Comparison of ENCODE assay signal across 19 cellular contexts in the genomic region with DNA sequence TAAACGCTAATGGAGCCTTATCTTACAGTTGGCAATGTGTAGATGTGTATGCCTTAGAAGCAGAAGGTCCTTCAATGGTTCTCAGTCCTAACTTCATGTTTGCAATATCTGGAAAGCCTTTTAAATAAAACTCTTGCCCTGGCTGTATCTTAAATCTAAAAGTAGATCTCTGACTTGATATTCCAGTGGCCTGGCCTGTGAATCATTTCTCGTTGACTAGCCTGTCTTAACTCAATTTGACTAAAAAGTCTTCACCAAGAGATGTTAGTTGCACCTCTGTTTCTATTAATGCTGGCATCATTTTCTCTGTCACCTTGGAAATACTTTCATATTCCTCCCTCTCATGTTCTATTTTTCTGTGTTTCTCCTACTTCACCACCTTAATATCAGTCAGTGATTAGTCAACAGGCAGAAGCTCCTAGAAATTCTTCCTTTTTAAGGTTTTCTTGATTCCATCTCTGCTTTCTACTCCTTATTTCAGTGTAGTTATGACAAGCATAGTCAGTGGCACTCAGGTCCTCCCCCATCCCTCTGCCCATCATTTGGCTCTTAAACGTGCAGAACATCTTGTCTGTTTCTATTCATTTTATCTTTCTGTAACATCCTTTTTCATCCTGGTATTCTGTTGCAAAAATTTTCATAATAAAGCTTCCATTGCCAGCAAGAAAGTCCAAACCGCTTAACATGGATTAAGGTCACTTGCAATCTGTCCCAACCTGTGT. TPM values are rescaled to one million over a fixed set of nuclear protein-coding genes. Genes with fewer than 3 reads are reported as not detected.
A peak's percentile ranks its signal among the peaks of the same experiment; 100 is the strongest.
DNase-seq lines count a peak whose midpoint lies in the region; ATAC-seq and TF ChIP-seq lines count a peak whose summit lies in the region.
"Had no signal": no experiment of that assay in that cellular context is flagged by ENCODE, and none has a peak within 500 bp of the region (broad histone marks: within the 10 kb centered on the region; RNA-seq: fewer than 3 reads in every experiment).

No MANE protein-coding gene starts in this region.

- ATAC-seq in GM23338 (no peak), HG02588 (IDR thresholded peaks at IDR 0.05; ENCODE audit: unreplicated experiment) (no peak)
- ATAC-seq: activated CD8-positive, alpha-beta T cell treated with anti-CD3 and anti-CD28 coated beads for 36 hours; left colon; PC-3 had no signal

- H3K36me3 Mint-ChIP-seq in GM23338 (ENCODE audit: low read depth) (no peaks in the 10 kb centered on the region; the same call in 2 of the 3 replicates), progenitor cell of endocrine pancreas (ENCODE audit: insufficient read depth) (peaks cover 2% of the 10 kb centered on the region)

- H3K4me1 ChIP-seq in GM23338 (ENCODE audit: insufficient read depth) = peaks cover 17% of the 10 kb centered on the region

- H3K27me3 Mint-ChIP-seq in GM23338 (ENCODE audit: insufficient read depth, low read depth, poor library complexity) (peaks cover 7% of the 10 kb centered on the region), progenitor cell of endocrine pancreas (no peaks in the 10 kb centered on the region)
- H3K27me3 Mint-ChIP-seq: activated CD8-positive, alpha-beta T cell treated with anti-CD3 and anti-CD28 coated beads for 36 hours; IgD-negative memory B cell had no signal

- H3K4me3 Mint-ChIP-seq in GM23338 = no peak overlapping the region
- no peak overlapping the region for H3K4me3 Mint-ChIP-seq in progenitor cell of endocrine pancreas (ENCODE audit: low read depth)
- H3K4me3 Mint-ChIP-seq: activated CD8-positive, alpha-beta T cell treated with anti-CD3 and anti-CD28 coated beads for 36 hours had no signal

- H3K79me2 ChIP-seq in GM23338 (replicated peaks; ENCODE audit: insufficient read depth) = peaks cover 83% of the 10 kb centered on the region

- no peaks in the 10 kb centered on the region for H3K36me3 ChIP-seq in GM23338 (ENCODE audit: insufficient read depth)
- H3K36me3 ChIP-seq: ovary, spleen had no signal

- no peaks in the 10 kb centered on the region for H3K27me3 ChIP-seq in GM23338 (ENCODE audit: insufficient read depth)
- H3K27me3 ChIP-seq: ovary, SJCRH30, spleen had no signal

- H3K9me3 Mint-ChIP-seq in GM23338 = no peaks in the 10 kb centered on the region; the same call in 2 of the 3 replicates
- H3K9me3 Mint-ChIP-seq in progenitor cell of endocrine pancreas (ENCODE audit: low read depth) = no peaks in the 10 kb centered on the region
- H3K9me3 Mint-ChIP-seq: activated CD8-positive, alpha-beta T cell treated with anti-CD3 and anti-CD28 coated beads for 36 hours; IgD-negative memory B cell had no signal

- no peak overlapping the region for H3K4me3 ChIP-seq in GM23338
- H3K4me3 ChIP-seq: ovary, SJCRH30, spleen had no signal

- no peak overlapping the region for H2AFZ ChIP-seq in GM23338

- H3K4me1 Mint-ChIP-seq in GM23338 = peaks cover 61% of the 10 kb centered on the region
- peaks cover 49% of the 10 kb centered on the region for H3K4me1 Mint-ChIP-seq in progenitor cell of endocrine pancreas (ENCODE audit: low read depth)

- no peaks in the 10 kb centered on the region for H3F3A ChIP-seq in GM23338 (replicated peaks; ENCODE audit: low read depth)

- peak; percentile 57 for DNase-seq in SK-N-DZ (ENCODE audit: low spot score)
- DNase-seq in caudate nucleus (lab: John Stamatoyannopoulos, UW) = peak in 10 of 61 donors; percentile 8 to 83 (median 19)
- DNase-seq in midbrain (lab: John Stamatoyannopoulos, UW) = peak; percentile 44
- no peak for DNase-seq in substantia nigra (lab: John Stamatoyannopoulos, UW)
- no peak for DNase-seq in GM23338 (ENCODE audit: low spot score)
- no peak for DNase-seq in progenitor cell of endocrine pancreas (ENCODE audit: low spot score, unreplicated experiment)
- DNase-seq: activated CD8-positive, alpha-beta T cell treated with anti-CD3 and anti-CD28 coated beads for 36 hours; activated naive CD4-positive, alpha-beta T cell treated with Interleukin-2 at 50 U/mL for 16 hours; activated T-cell treated with anti-CD3 and anti-CD28 coated beads, Interleukin-2, amount 50 U/mL, for 1 hour; foreskin melanocyte; left colon; NCI-H1694 treated with DMSO at 0.1 percent for 48 hours; NCI-H774; ovary; PC-3; SJCRH30; spleen had no signal

- no peaks in the 10 kb centered on the region for H3K9me2 ChIP-seq in GM23338 (ENCODE audit: insufficient read depth)

- no peak overlapping the region for H3K4me2 ChIP-seq in GM23338

- no peaks in the 10 kb centered on the region for H4K20me1 ChIP-seq in GM23338 (replicated peaks; ENCODE audit: insufficient read depth)

- no peak for TF ChIP-seq CTCF in GM23338 (conservative IDR thresholded peaks at IDR 0.05; ENCODE audit: low read depth in 2 of 2)
- TF ChIP-seq CTCF in progenitor cell of endocrine pancreas (IDR thresholded peaks at IDR 0.05; ENCODE audit: unreplicated experiment) = no peak

- H3K27ac ChIP-seq in caudate nucleus (ENCODE audit: low read depth, low read length) = peak overlapping the region; percentile 9
- H3K27ac ChIP-seq in substantia nigra (ENCODE audit: low read depth, low read length, poor library complexity, severe bottlenecking) = peak overlapping the region; percentile 40
- H3K27ac ChIP-seq in GM23338 (ENCODE audit: low read depth) = no peak overlapping the region
- H3K27ac ChIP-seq: SJCRH30 had no signal

- H3K27ac Mint-ChIP-seq in GM23338 (no peak overlapping the region), progenitor cell of endocrine pancreas (no peak overlapping the region)
- H3K27ac Mint-ChIP-seq: activated CD8-positive, alpha-beta T cell treated with anti-CD3 and anti-CD28 coated beads for 36 hours; IgD-negative memory B cell had no signal

TF ChIP-seq in GM23338, 12 proteins besides CTCF, POLR2A, EP300 and RAD21 (continues in another document):
- TF ChIP-seq EZH2phosphoT487 (IDR thresholded peaks at IDR 0.05; ENCODE audit: unreplicated experiment) (no peak), STAT1 (IDR thresholded peaks at IDR 0.05; ENCODE audit: unreplicated experiment) (no peak)
- TF ChIP-seq, protein P1, sequence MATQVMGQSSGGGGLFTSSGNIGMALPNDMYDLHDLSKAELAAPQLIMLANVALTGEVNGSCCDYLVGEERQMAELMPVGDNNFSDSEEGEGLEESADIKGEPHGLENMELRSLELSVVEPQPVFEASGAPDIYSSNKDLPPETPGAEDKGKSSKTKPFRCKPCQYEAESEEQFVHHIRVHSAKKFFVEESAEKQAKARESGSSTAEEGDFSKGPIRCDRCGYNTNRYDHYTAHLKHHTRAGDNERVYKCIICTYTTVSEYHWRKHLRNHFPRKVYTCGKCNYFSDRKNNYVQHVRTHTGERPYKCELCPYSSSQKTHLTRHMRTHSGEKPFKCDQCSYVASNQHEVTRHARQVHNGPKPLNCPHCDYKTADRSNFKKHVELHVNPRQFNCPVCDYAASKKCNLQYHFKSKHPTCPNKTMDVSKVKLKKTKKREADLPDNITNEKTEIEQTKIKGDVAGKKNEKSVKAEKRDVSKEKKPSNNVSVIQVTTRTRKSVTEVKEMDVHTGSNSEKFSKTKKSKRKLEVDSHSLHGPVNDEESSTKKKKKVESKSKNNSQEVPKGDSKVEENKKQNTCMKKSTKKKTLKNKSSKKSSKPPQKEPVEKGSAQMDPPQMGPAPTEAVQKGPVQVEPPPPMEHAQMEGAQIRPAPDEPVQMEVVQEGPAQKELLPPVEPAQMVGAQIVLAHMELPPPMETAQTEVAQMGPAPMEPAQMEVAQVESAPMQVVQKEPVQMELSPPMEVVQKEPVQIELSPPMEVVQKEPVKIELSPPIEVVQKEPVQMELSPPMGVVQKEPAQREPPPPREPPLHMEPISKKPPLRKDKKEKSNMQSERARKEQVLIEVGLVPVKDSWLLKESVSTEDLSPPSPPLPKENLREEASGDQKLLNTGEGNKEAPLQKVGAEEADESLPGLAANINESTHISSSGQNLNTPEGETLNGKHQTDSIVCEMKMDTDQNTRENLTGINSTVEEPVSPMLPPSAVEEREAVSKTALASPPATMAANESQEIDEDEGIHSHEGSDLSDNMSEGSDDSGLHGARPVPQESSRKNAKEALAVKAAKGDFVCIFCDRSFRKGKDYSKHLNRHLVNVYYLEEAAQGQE (IDR thresholded peaks at IDR 0.05; ENCODE audit: unreplicated experiment) = no peak

RNA-seq across cellular contexts. Expression of gene ITGAV, which starts 4.3 kb away (rescaled TPM):
- 38.1 and 45.0 TPM in 2 replicates for polyA plus RNA-seq in SK-N-DZ (2014; cell fraction: cytosol; rRNA removed)
- polyA plus RNA-seq in SK-N-DZ (2014; cell fraction: nucleus; rRNA removed) = 48.4 and 55.6 TPM in 2 replicates
- total RNA-seq in GM23338 (2014; rRNA removed; shearing (Covaris generic)) = 50.8 and 56.5 TPM in 2 replicates
- 8.0 and 9.1 TPM in 2 replicates for polyA plus RNA-seq in GM23338 (2016; fragmentation: Nextera tagmentation; extraction: Ambion mirVana)
- 69.1 and 75.3 TPM in 2 replicates for total RNA-seq in progenitor cell of endocrine pancreas

Comparison
In these comparisons a context has a peak if more than half of its experiments do, and no peak if none do; other contexts are left out.
1. DNase-seq: peak in SK-N-DZ (single experiment) and midbrain (single experiment); none in substantia nigra (0 of 49), GM23338 (single experiment) and progenitor cell of endocrine pancreas (single experiment).